Comparison of ENCODE assay signal across 2 cellular contexts in genomic region chr9:4544714-4545113, GRCh38. TPM values are rescaled to one million over a fixed set of nuclear protein-coding genes. Genes with fewer than 3 reads are reported as not detected.
"Had no signal": no experiment of that assay in that cellular context is flagged by ENCODE, and none has a peak within 500 bp of the region (broad histone marks: within the 10 kb centered on the region; RNA-seq: fewer than 3 reads in every experiment).

No MANE protein-coding gene starts in this region.

RNA-seq across cellular contexts. Expression of gene SLC1A1, which starts 54.4 kb away (rescaled TPM):
- total RNA-seq: HepG2 had no signal
- polyA plus RNA-seq: HepG2, IgD-negative memory B cell had no signal
